ENCODE assay signal across 22 cellular contexts in the genomic region with DNA sequence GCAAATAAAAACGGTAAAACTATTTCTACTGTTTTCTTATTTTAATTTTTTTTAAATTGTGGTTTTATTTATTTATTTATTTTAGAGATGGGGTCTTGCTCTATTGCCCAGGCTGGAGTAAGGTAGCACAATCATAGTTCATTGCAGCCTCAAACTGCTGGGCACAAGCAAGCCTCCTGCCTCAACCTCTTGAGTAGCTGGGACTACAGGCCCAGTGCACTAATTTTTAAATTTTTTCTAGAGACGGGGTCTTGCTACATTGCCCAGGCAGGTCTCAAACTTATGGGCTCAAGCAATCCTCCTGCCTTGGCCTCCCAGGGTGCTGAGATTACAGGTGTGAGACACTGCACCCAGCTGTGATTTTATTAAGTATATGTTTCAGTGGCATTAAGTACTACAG.
"Had no signal": no experiment of that assay in that cellular context is flagged by ENCODE, and none has a peak within 500 bp of the region (broad histone marks: within the 10 kb centered on the region; RNA-seq: fewer than 3 reads in every experiment).

No MANE protein-coding gene starts in this region.

- ATAC-seq: left lung; lower lobe of right lung; naive thymus-derived CD4-positive, alpha-beta T cell had no signal

- H3K4me3 ChIP-seq: coronary artery, dorsolateral prefrontal cortex, esophagus muscularis mucosa, gastrocnemius medialis, heart right ventricle, left lung, lower lobe of right lung had no signal

- H3K27me3 Mint-ChIP-seq: naive thymus-derived CD4-positive, alpha-beta T cell had no signal

- H3K9me3 Mint-ChIP-seq: naive thymus-derived CD4-positive, alpha-beta T cell had no signal

- H3K27me3 ChIP-seq: dorsolateral prefrontal cortex, esophagus muscularis mucosa, gastrocnemius medialis, heart right ventricle, left lung had no signal

- DNase-seq: dermis blood vessel endothelial cell; dorsolateral prefrontal cortex; effector CD4-positive, alpha-beta T cell; effector memory CD4-positive, alpha-beta T cell; foreskin melanocyte; gastrocnemius medialis; glutamatergic neuron; head of caudate nucleus; heart right ventricle; hippocampal formation; left cardiac atrium; left lung; left ventricle myocardium superior; lower lobe of right lung; mesendoderm; midbrain; naive thymus-derived CD4-positive, alpha-beta T cell had no signal

- H3K27ac ChIP-seq: coronary artery, dorsolateral prefrontal cortex, esophagus muscularis mucosa, gastrocnemius medialis, heart right ventricle, left lung, lower lobe of right lung had no signal

- FAIRE-seq: colon, endothelial cell of umbilical vein, keratinocyte had no signal

- H3K4me3 Mint-ChIP-seq: naive thymus-derived CD4-positive, alpha-beta T cell had no signal

- H3K4me1 ChIP-seq: esophagus muscularis mucosa, gastrocnemius medialis, left lung, lower lobe of right lung had no signal

- H3K9me3 ChIP-seq: esophagus muscularis mucosa, gastrocnemius medialis, heart right ventricle, left lung, lower lobe of right lung had no signal
